ENCODE assay signal across 8 cellular contexts in genomic region chr3:186784820-186785516, GRCh38. TPM values are rescaled to one million over a fixed set of nuclear protein-coding genes. Genes with fewer than 3 reads are reported as not detected.
DNase-seq lines count a peak whose midpoint lies in the region; ATAC-seq and TF ChIP-seq lines count a peak whose summit lies in the region.

No MANE protein-coding gene starts in this region.

- no peaks in the 10 kb centered on the region for H3K9me3 ChIP-seq in CD8-positive, alpha-beta memory T cell (ENCODE audit: low read length)
- no peaks in the 10 kb centered on the region for H3K9me3 ChIP-seq in Loucy (ENCODE audit: insufficient read depth, low read depth, low read length)
- H3K9me3 ChIP-seq in ectodermal cell (ENCODE audit: control insufficient read depth, low read length) = no peaks in the 10 kb centered on the region
- no peaks in the 10 kb centered on the region for H3K9me3 ChIP-seq in neural progenitor cell (ENCODE audit: low read depth)

- H3K36me3 Mint-ChIP-seq in CD8-positive, alpha-beta memory T cell = peaks cover 47 to 74% (median 49%) of the 10 kb centered on the region in 3 donors
- H3K36me3 Mint-ChIP-seq in neural progenitor cell = peaks cover 46% of the 10 kb centered on the region

- H3K27ac Mint-ChIP-seq in CD8-positive, alpha-beta memory T cell = peak overlapping the region; percentile 97 to 100 (median 99)
- H3K27ac Mint-ChIP-seq in neural progenitor cell = peak overlapping the region; percentile 100

- H3K4me3 Mint-ChIP-seq in CD8-positive, alpha-beta memory T cell = peak overlapping the region; percentile 96 to 99 (median 99)
- H3K4me3 Mint-ChIP-seq in neural progenitor cell = peak overlapping the region; percentile 99

- H3K27me3 ChIP-seq in CD8-positive, alpha-beta memory T cell (ENCODE audit: insufficient read depth, low read length, poor library complexity, severe bottlenecking) = no peaks in the 10 kb centered on the region
- H3K27me3 ChIP-seq in Loucy (ENCODE audit: insufficient read depth, low read length, poor library complexity, severe bottlenecking) (peaks cover 17% of the 10 kb centered on the region), ectodermal cell (ENCODE audit: control insufficient read depth, insufficient read depth, low read length, poor library complexity, severe bottlenecking) (no peaks in the 10 kb centered on the region), neural progenitor cell (no peaks in the 10 kb centered on the region)

- H3K4me3 ChIP-seq in CD8-positive, alpha-beta memory T cell (ENCODE audit: low read length) = peak overlapping the region; percentile 99
- H3K4me3 ChIP-seq in Loucy (ENCODE audit: low read length, poor library complexity, severe bottlenecking) (peak overlapping the region; percentile 83), ectodermal cell (ENCODE audit: insufficient read depth, low read depth, low read length) (peak overlapping the region; percentile 100), neural progenitor cell (peak overlapping the region; percentile 97)

- WGBS in ectodermal cell, 2 experiments = 14% methylated on average over 7 of the region's 7 CpGs

- peaks cover 51% of the 10 kb centered on the region for H3K4me1 ChIP-seq in CD8-positive, alpha-beta memory T cell (ENCODE audit: insufficient read depth, low read length)
- peaks cover 43% of the 10 kb centered on the region for H3K4me1 ChIP-seq in Loucy (ENCODE audit: insufficient read depth, low read length, poor library complexity, severe bottlenecking)
- peaks cover 7% of the 10 kb centered on the region for H3K4me1 ChIP-seq in ectodermal cell (ENCODE audit: control insufficient read depth, insufficient read depth, low read length)
- peaks cover 29% of the 10 kb centered on the region for H3K4me1 ChIP-seq in neural progenitor cell

- TF ChIP-seq CTCF in Loucy (conservative IDR thresholded peaks at IDR 0.05; ENCODE audit: low read length) = no peak
- TF ChIP-seq CTCF in neural progenitor cell (IDR thresholded peaks at IDR 0.05) = no peak

- H3K27ac ChIP-seq in CD8-positive, alpha-beta memory T cell (ENCODE audit: low read depth, low read length) = peak overlapping the region; percentile 98
- H3K27ac ChIP-seq in ectodermal cell (ENCODE audit: insufficient read depth, low read depth, low read length, poor library complexity, severe bottlenecking) = peak overlapping the region; percentile 33
- H3K27ac ChIP-seq in neural progenitor cell = peak overlapping the region; percentile 100

- peak overlapping the region; percentile 98 for H3K4me2 ChIP-seq in Loucy (ENCODE audit: low read depth, low read length, poor library complexity, severe bottlenecking)
- peak overlapping the region; percentile 96 for H3K4me2 ChIP-seq in neural progenitor cell

- H3F3A ChIP-seq in Loucy (ENCODE audit: low read depth) = peaks cover 28% of the 10 kb centered on the region
- peaks cover 69% of the 10 kb centered on the region for H3F3A ChIP-seq in neural progenitor cell (ENCODE audit: low read depth)

- peaks cover 59% of the 10 kb centered on the region for H3K36me3 ChIP-seq in CD8-positive, alpha-beta memory T cell (ENCODE audit: insufficient read depth, low read length)
- H3K36me3 ChIP-seq in Loucy (ENCODE audit: insufficient read depth, low read length) = peaks cover 64% of the 10 kb centered on the region
- peaks cover 50% of the 10 kb centered on the region for H3K36me3 ChIP-seq in ectodermal cell (ENCODE audit: control insufficient read depth, insufficient read depth, low read length)
- peaks cover 45% of the 10 kb centered on the region for H3K36me3 ChIP-seq in neural progenitor cell

- H3K79me2 ChIP-seq in Loucy (ENCODE audit: insufficient read depth, low read length) (peaks cover 71% of the 10 kb centered on the region), neural progenitor cell (ENCODE audit: low read depth) (peaks cover 70% of the 10 kb centered on the region)

- H2AFZ ChIP-seq in Loucy (ENCODE audit: low read length) = no peak overlapping the region
- H2AFZ ChIP-seq in neural progenitor cell (replicated peaks) = no peak overlapping the region

- H3K9ac ChIP-seq in Loucy (ENCODE audit: low read depth, low read length, poor library complexity, severe bottlenecking) (peak overlapping the region; percentile 100), neural progenitor cell (peak overlapping the region; percentile 99)

- CTCF ChIA-PET in CD8-positive, alpha-beta memory T cell (lab: Charles Lee) = interaction anchor here (0.6 to 3.8 kb wide), 7 partner anchors 12 to 170 kb away, joined by 3 to 13 read pairs (median 4); partner anchors contain the start of gene RFC4

- peaks cover 0 to 11% of the 10 kb centered on the region in 2 donors for H3K27me3 Mint-ChIP-seq in CD8-positive, alpha-beta memory T cell
- peaks cover 11% of the 10 kb centered on the region for H3K27me3 Mint-ChIP-seq in neural progenitor cell (ENCODE audit: insufficient read depth, low read depth)

- no peak for ATAC-seq in GM21360 (IDR thresholded peaks at IDR 0.05; ENCODE audit: unreplicated experiment)
- ATAC-seq in HG02884 (IDR thresholded peaks at IDR 0.05; ENCODE audit: unreplicated experiment) = no peak

- peaks cover 66 to 73% (median 72%) of the 10 kb centered on the region in 3 donors for H3K4me1 Mint-ChIP-seq in CD8-positive, alpha-beta memory T cell
- peaks cover 48% of the 10 kb centered on the region for H3K4me1 Mint-ChIP-seq in neural progenitor cell

- no peak for DNase-seq in CD8-positive, alpha-beta memory T cell
- DNase-seq in neural progenitor cell (ENCODE audit: low spot score) (no peak), NCI-H446 treated with DMSO at 0.1 percent for 48 hours (lab: John Stamatoyannopoulos, UW) (no peak), GDM1 (lab: John Stamatoyannopoulos, UW) (no peak)

- H4K20me1 ChIP-seq in Loucy (ENCODE audit: insufficient read depth, low read length, poor library complexity, severe bottlenecking) (peaks cover 65% of the 10 kb centered on the region), neural progenitor cell (ENCODE audit: low read depth) (peaks cover 65% of the 10 kb centered on the region)

- POLR2A ChIA-PET in CD8-positive, alpha-beta memory T cell (lab: Charles Lee) = interaction anchor here (0.7 to 4.8 kb wide), 9 partner anchors 13 to 847 kb away, joined by 3 to 106 read pairs (median 10); partner anchors contain the start of genes DNAJB11, RFC4, RPL39L and TRA2B

- H3K9me2 ChIP-seq in Loucy (replicated peaks; ENCODE audit: low read depth, low read length) = no peaks in the 10 kb centered on the region

- peaks cover 0 to 4% (median 0%) of the 10 kb centered on the region in 5 donors for H3K9me3 Mint-ChIP-seq in CD8-positive, alpha-beta memory T cell
- H3K9me3 Mint-ChIP-seq in neural progenitor cell = peaks cover 2% of the 10 kb centered on the region

RNA-seq across cellular contexts. Expression of gene EIF4A2, which starts 1.6 kb away (rescaled TPM):
- 100 to 1,000 TPM; 563 to 564 TPM for total RNA-seq in CD8-positive, alpha-beta memory T cell
- polyA plus RNA-seq in CD8-positive, alpha-beta memory T cell = 211 TPM
- polyA plus RNA-seq in ectodermal cell (2013, experiment 1 of 4) = 640 TPM
- 581 TPM for polyA plus RNA-seq in ectodermal cell (2013, experiment 2 of 4)
- polyA plus RNA-seq in ectodermal cell (2013, experiment 3 of 4) = 572 TPM
- 609 TPM for polyA plus RNA-seq in ectodermal cell (2013, experiment 4 of 4)
- 841 and 1,764 TPM in 2 replicates for total RNA-seq in neural progenitor cell (ENCODE audit: low replicate concordance)

RNA-seq across cellular contexts. Expression of gene RFC4, which starts 21.3 kb away (rescaled TPM):
- total RNA-seq in CD8-positive, alpha-beta memory T cell = 100 to 1,000 TPM; 106 to 110 TPM
- polyA plus RNA-seq in CD8-positive, alpha-beta memory T cell = 23.9 TPM
- 126 TPM for polyA plus RNA-seq in ectodermal cell (2013, experiment 1 of 4)
- 119 TPM for polyA plus RNA-seq in ectodermal cell (2013, experiment 2 of 4)
- 117 TPM for polyA plus RNA-seq in ectodermal cell (2013, experiment 3 of 4)
- polyA plus RNA-seq in ectodermal cell (2013, experiment 4 of 4) = 114 TPM
- 127 and 187 TPM in 2 replicates for total RNA-seq in neural progenitor cell (ENCODE audit: low replicate concordance)

RNA-seq across cellular contexts. Expression of gene ADIPOQ, which starts 57.5 kb away (rescaled TPM):
- total RNA-seq in CD8-positive, alpha-beta memory T cell = not detected
- polyA plus RNA-seq in CD8-positive, alpha-beta memory T cell = not detected
- not detected for polyA plus RNA-seq in ectodermal cell (2013, experiment 1 of 4)
- polyA plus RNA-seq in ectodermal cell (2013, experiment 2 of 4) = not detected
- not detected for polyA plus RNA-seq in ectodermal cell (2013, experiment 3 of 4)
- not detected for polyA plus RNA-seq in ectodermal cell (2013, experiment 4 of 4)
- total RNA-seq in neural progenitor cell (ENCODE audit: low replicate concordance) = not detected in 2 replicates

Comparison
In these comparisons a context has a peak if more than half of its experiments do, and no peak if none do; other contexts are left out.
1. H3K27ac ChIP-seq: peak in every context shown above with its lines; median percentile 100 in neural progenitor cell; 98 in CD8-positive, alpha-beta memory T cell; 33 in ectodermal cell.